In the genomic region with DNA sequence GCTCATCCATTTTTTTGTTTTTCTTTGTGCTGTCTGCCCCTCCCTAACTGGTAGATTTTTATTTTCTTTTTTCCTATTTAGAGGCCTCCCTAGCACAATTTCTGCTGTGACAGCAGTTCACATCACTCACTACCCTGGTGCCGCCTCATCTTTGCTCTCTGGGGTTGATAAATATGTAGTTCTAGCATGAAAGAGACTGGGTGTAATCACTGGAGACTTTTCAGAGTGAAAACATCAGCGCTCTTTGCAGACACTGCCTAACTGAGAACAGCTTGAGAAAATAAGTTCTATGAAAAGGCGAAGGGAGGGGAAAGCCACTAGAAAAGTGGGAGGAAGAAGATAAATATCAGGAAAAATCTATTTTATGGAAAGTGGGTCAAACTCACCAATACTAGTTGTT, we compare ENCODE assay signal across 20 cellular contexts.
"Had no signal": no experiment of that assay in that cellular context is flagged by ENCODE, and none has a peak within 500 bp of the region (broad histone marks: within the 10 kb centered on the region; RNA-seq: fewer than 3 reads in every experiment).

No MANE protein-coding gene starts in this region.

- H3K4me3 ChIP-seq: gastroesophageal sphincter, prostate gland, sigmoid colon had no signal

- H3K4me1 Mint-ChIP-seq: activated CD4-positive, alpha-beta memory T cell treated with anti-CD3 and anti-CD28 coated beads, Interleukin-2, amount 10 ng/mL, durations not matched to agents 7 days and 5 days; central memory CD8-positive, alpha-beta T cell; naive thymus-derived CD8-positive, alpha-beta T cell; stimulated activated effector memory CD8-positive, alpha-beta T cell treated with anti-CD3 and anti-CD28 coated beads, Interleukin-12 subunit alpha, Interleukin-12 subunit beta, amount 100 ng/mL, for 72 hours had no signal

- H3K9me3 ChIP-seq: gastroesophageal sphincter, prostate gland, sigmoid colon had no signal

- H3K36me3 Mint-ChIP-seq: activated naive CD4-positive, alpha-beta T cell treated with anti-CD3 and anti-CD28 coated beads, Interleukin-2, amount 50 U/mL, for 72 hours; naive thymus-derived CD8-positive, alpha-beta T cell; stimulated activated effector memory CD8-positive, alpha-beta T cell treated with anti-CD3 and anti-CD28 coated beads, Interleukin-12 subunit alpha, Interleukin-12 subunit beta, amount 100 ng/mL, for 72 hours had no signal

- ATAC-seq: activated naive CD4-positive, alpha-beta T cell treated with anti-CD3 and anti-CD28 coated beads, Interleukin-2, amount 50 U/mL, for 72 hours; gastroesophageal sphincter; left lobe of liver; naive thymus-derived CD8-positive, alpha-beta T cell; stimulated activated effector memory CD8-positive, alpha-beta T cell treated with anti-CD3 and anti-CD28 coated beads, Interleukin-12 subunit alpha, Interleukin-12 subunit beta, amount 100 ng/mL, for 72 hours had no signal

- H3K4me3 Mint-ChIP-seq: activated CD4-positive, alpha-beta memory T cell treated with anti-CD3 and anti-CD28 coated beads, Interleukin-2, amount 10 ng/mL, durations not matched to agents 7 days and 5 days; central memory CD8-positive, alpha-beta T cell; naive thymus-derived CD8-positive, alpha-beta T cell; stimulated activated effector memory CD8-positive, alpha-beta T cell treated with anti-CD3 and anti-CD28 coated beads, Interleukin-12 subunit alpha, Interleukin-12 subunit beta, amount 100 ng/mL, for 72 hours had no signal

- H3K27me3 ChIP-seq: gastroesophageal sphincter, sigmoid colon had no signal

- H3K9me3 Mint-ChIP-seq: activated CD4-positive, alpha-beta memory T cell treated with anti-CD3 and anti-CD28 coated beads, Interleukin-2, amount 10 ng/mL, durations not matched to agents 7 days and 5 days; stimulated activated effector memory CD8-positive, alpha-beta T cell treated with anti-CD3 and anti-CD28 coated beads, Interleukin-12 subunit alpha, Interleukin-12 subunit beta, amount 100 ng/mL, for 72 hours had no signal

- DNase-seq: activated CD4-positive, alpha-beta memory T cell treated with anti-CD3 and anti-CD28 coated beads, Interleukin-2, amount 10 ng/mL, durations not matched to agents 7 days and 5 days; activated CD4-positive, alpha-beta T cell treated with anti-CD3 and anti-CD28 coated beads for 4 hours; activated gamma-delta T cell; activated T-cell treated with anti-CD3 and anti-CD28 coated beads, Interleukin-2, amount 50 U/mL, for 48 hours; amniotic stem cell; cortex of kidney; effector CD4-positive, alpha-beta T cell; islet precursor cell; mammary epithelial cell; naive thymus-derived CD8-positive, alpha-beta T cell; nucleus accumbens; sigmoid colon; stimulated activated CD4-positive, alpha-beta T cell treated with anti-CD3 and anti-CD28 coated beads, Interleukin-1b, Interleukin-23, amount 100 ng/mL, for 48 hours; T-helper 2 cell had no signal

- H3K4me1 ChIP-seq: gastroesophageal sphincter, prostate gland had no signal

- H3K36me3 ChIP-seq: gastroesophageal sphincter, prostate gland, sigmoid colon had no signal

- H3K27ac Mint-ChIP-seq: activated CD4-positive, alpha-beta memory T cell treated with anti-CD3 and anti-CD28 coated beads, Interleukin-2, amount 10 ng/mL, durations not matched to agents 7 days and 5 days; activated naive CD4-positive, alpha-beta T cell treated with anti-CD3 and anti-CD28 coated beads, Interleukin-2, amount 50 U/mL, for 72 hours; naive thymus-derived CD8-positive, alpha-beta T cell; stimulated activated effector memory CD8-positive, alpha-beta T cell treated with anti-CD3 and anti-CD28 coated beads, Interleukin-12 subunit alpha, Interleukin-12 subunit beta, amount 100 ng/mL, for 72 hours had no signal

- H3K27me3 Mint-ChIP-seq: activated CD4-positive, alpha-beta memory T cell treated with anti-CD3 and anti-CD28 coated beads, Interleukin-2, amount 10 ng/mL, durations not matched to agents 7 days and 5 days; central memory CD8-positive, alpha-beta T cell; naive thymus-derived CD8-positive, alpha-beta T cell had no signal

- H3K27ac ChIP-seq: gastroesophageal sphincter, prostate gland had no signal
